In the genomic region with DNA sequence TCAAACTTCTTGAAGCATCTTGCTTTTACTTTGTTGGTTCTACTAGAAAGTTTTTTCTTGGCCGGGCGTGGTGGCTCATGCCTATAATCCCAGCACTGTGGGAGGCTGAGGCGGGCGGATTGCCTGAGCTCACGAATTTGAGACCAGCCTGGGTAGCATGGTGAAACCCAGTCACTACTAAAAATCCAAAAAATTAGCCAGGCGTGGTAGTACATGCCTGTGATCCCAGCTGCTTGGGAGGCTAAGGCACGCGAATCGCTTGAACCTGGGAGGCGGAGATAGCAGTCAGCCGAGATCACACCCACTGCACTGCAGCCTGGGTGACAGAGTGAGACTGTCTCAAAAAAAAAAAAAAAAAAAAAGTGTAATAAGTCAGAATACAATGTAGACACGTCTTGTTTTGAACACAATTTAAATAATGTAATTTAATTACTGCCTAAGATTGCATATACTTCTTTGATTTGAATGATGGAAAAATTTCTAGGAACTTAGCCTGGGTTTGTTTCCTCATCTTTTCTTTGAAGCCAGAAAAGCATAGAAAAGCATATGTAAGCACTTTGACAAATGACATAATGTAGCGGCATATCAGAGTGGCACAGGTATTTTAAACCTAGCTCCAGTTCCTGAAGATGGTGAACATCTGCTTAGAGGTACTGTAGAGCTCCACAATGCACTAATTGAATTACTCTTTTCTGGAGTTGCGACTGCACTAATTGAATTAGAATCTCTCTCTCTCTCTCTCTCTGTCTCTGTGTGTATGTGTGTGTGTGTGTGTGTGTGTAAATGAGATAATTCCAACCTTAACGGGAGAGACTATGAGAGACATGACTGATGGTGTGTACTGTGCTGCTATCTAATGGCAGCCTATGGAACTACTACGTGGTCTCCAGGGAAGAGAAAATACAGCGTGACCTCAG, we compare ENCODE assay signal across 8 cellular contexts.
DNase-seq lines count a peak whose midpoint lies in the region; ATAC-seq and TF ChIP-seq lines count a peak whose summit lies in the region.

No MANE protein-coding gene starts in this region.

- H3K4me3 ChIP-seq in GM12865 (ENCODE audit: low read depth, low read length) (no peak overlapping the region), mucosa of descending colon (no peak overlapping the region)

- ATAC-seq in esophagus mucosa (peak; percentile 89), mucosa of descending colon (peak; percentile 84), GM19397 (IDR thresholded peaks at IDR 0.05; ENCODE audit: unreplicated experiment) (no peak), GM21515 (IDR thresholded peaks at IDR 0.05; ENCODE audit: unreplicated experiment) (no peak)

- no peaks in the 10 kb centered on the region for H3K9me3 ChIP-seq in mucosa of descending colon

- TF ChIP-seq CTCF in AG09319 (IDR thresholded peaks at IDR 0.05; ENCODE audit: low read depth, low read length), result peak; percentile 63
- TF ChIP-seq CTCF in GM12865 (IDR thresholded peaks at IDR 0.05; ENCODE audit: insufficient read depth, low read depth, low read length, missing control alignments), result peak; percentile 68
- TF ChIP-seq CTCF in mucosa of descending colon (IDR thresholded peaks at IDR 0.05), result no peak

- no peaks in the 10 kb centered on the region for H3K4me1 ChIP-seq in mucosa of descending colon (ENCODE audit: low read depth)

- H3K36me3 ChIP-seq in mucosa of descending colon (ENCODE audit: low read depth), result no peaks in the 10 kb centered on the region

- intact Hi-C loops in mucosa of descending colon (cut with DNase I, micrococcal nuclease), result no loop called here

- DNase-seq in AG09319 (ENCODE audit: extremely low read depth, low read depth), result peak; percentile 29
- peak; percentile 65 for DNase-seq in GM12865 (ENCODE audit: low read depth)
- DNase-seq in NCI-H1092 treated with DMSO at 0.1 percent for 48 hours (lab: John Stamatoyannopoulos, UW), result peak; percentile 68
- DNase-seq in SW 1271 (lab: John Stamatoyannopoulos, UW), result peak; percentile 1 to 70
- DNase-seq in mucosa of descending colon, result peak in 1 of 3 donors; percentile 38

Comparison
In these comparisons a context has a peak if more than half of its experiments do, and no peak if none do; other contexts are left out.
1. ATAC-seq: peak in esophagus mucosa (single experiment) and mucosa of descending colon (single experiment); none in GM19397 (single experiment) and GM21515 (single experiment).